Comparison of ENCODE assay signal across 20 cellular contexts in genomic region chr19:33362508-33363228, GRCh38. TPM values are rescaled to one million over a fixed set of nuclear protein-coding genes. Genes with fewer than 3 reads are reported as not detected.
DNase-seq lines count a peak whose midpoint lies in the region; ATAC-seq, FAIRE-seq and TF ChIP-seq lines count a peak whose summit lies in the region.
"Had no signal": no experiment of that assay in that cellular context is flagged by ENCODE, and none has a peak within 500 bp of the region (broad histone marks: within the 10 kb centered on the region; RNA-seq: fewer than 3 reads in every experiment).

No MANE protein-coding gene starts in this region.

- no peak for FAIRE-seq in HepG2 (lab: Jason Lieb, UNC)
- FAIRE-seq: A204.1, D721Med, G401.6, GM12891, GM19239 had no signal

- no peak overlapping the region for H2AFZ ChIP-seq in HepG2 (ENCODE audit: low read length)

- no peaks in the 10 kb centered on the region for H3K9me3 ChIP-seq in HepG2 (ENCODE audit: low read length)
- no peaks in the 10 kb centered on the region for H3K9me3 ChIP-seq in right lobe of liver
- no peaks in the 10 kb centered on the region for H3K9me3 ChIP-seq in HEK293 (ENCODE audit: control insufficient read depth, insufficient read depth, low read depth, low read length)
- H3K9me3 ChIP-seq: BLaER1 treated with 17β-estradiol and CSF1 and Interleukin-3, amounts not matched to agents 10 nM and 100 nM; Caco-2 had no signal

- H3K27ac ChIP-seq in HepG2 (ENCODE audit: extremely low read length, insufficient read depth, low read length): no peak overlapping the region
- no peak overlapping the region for H3K27ac ChIP-seq in right lobe of liver
- no peak overlapping the region for H3K27ac ChIP-seq in HEK293 (ENCODE audit: extremely low read depth, low read depth, low read length)
- H3K27ac ChIP-seq: BLaER1 treated with 17β-estradiol and CSF1 and Interleukin-3, amounts not matched to agents 10 nM and 100 nM; C4-2B had no signal

- BruUV-seq in HepG2 (replicated peaks; lab: Mats Ljungman, UMichigan): no TSS peak

- no peak for TF ChIP-seq RAD21 in HepG2 (CRISPR knock-in tag; IDR thresholded peaks at IDR 0.05)

- ATAC-seq in HepG2 (no peak), right lobe of liver (no peak), Right ventricle myocardium inferior (no peak)
- ATAC-seq: CD8-positive, alpha-beta T cell had no signal

- no peak overlapping the region for H3K4me2 ChIP-seq in HepG2 (ENCODE audit: low read depth, low read length)
- H3K4me2 ChIP-seq: BLaER1 treated with 17β-estradiol and CSF1 and Interleukin-3, amounts not matched to agents 10 nM and 100 nM had no signal

- H3K4me1 ChIP-seq in HepG2 (ENCODE audit: insufficient read depth, low read length): peaks cover 11% of the 10 kb centered on the region
- H3K4me1 ChIP-seq in right lobe of liver: no peaks in the 10 kb centered on the region
- no peaks in the 10 kb centered on the region for H3K4me1 ChIP-seq in HEK293 (ENCODE audit: control insufficient read depth, insufficient read depth, low read length)
- H3K4me1 ChIP-seq: BLaER1 treated with 17β-estradiol and CSF1 and Interleukin-3, amounts not matched to agents 10 nM and 100 nM had no signal

- TF ChIP-seq EP300 in HepG2 (IDR thresholded peaks at IDR 0.05; ENCODE audit: low read depth in 2 of 2, low read length in 2 of 2) (no peak), HepG2 (CRISPR knock-in tag; IDR thresholded peaks at IDR 0.05; ENCODE audit: borderline replicate concordance) (no peak)

- H4K20me1 ChIP-seq in HepG2 (ENCODE audit: insufficient read depth, low read length): no peaks in the 10 kb centered on the region
- H4K20me1 ChIP-seq: BLaER1 treated with 17β-estradiol and CSF1 and Interleukin-3, amounts not matched to agents 10 nM and 100 nM had no signal

- TF ChIP-seq POLR2A in HepG2 (IDR thresholded peaks at IDR 0.05; ENCODE audit: insufficient read depth in 1 of 2, low read depth in 2 of 2, low read length in 2 of 2) (no peak), right lobe of liver (IDR thresholded peaks at IDR 0.05) (no peak)

- no peak for TF ChIP-seq CTCF in HepG2 (CRISPR knock-in tag; IDR thresholded peaks at IDR 0.05)
- TF ChIP-seq CTCF in right lobe of liver (IDR thresholded peaks at IDR 0.05): no peak
- TF ChIP-seq CTCF in HEK293 (tag by site-specific recombination; IDR thresholded peaks at IDR 0.05): no peak

- H3K9ac ChIP-seq in HepG2 (ENCODE audit: insufficient read depth, low read depth, low read length): no peak overlapping the region
- H3K9ac ChIP-seq: BLaER1 treated with 17β-estradiol and CSF1 and Interleukin-3, amounts not matched to agents 10 nM and 100 nM had no signal

- POLR2A ChIA-PET in HepG2 (lab: Yijun Ruan, JAX): no interaction called here
- POLR2A ChIA-PET in HEK293 (lab: Yijun Ruan, JAX): interaction anchor here (1.4 to 2.5 kb wide), 2 partner anchors 11 to 59 kb away, joined by 4 to 9 read pairs; partner anchors contain the start of gene CEBPG

- no peak for DNase-seq in HepG2 (ENCODE audit: low spot score)
- no peak for DNase-seq in right lobe of liver
- no peak for DNase-seq in activated CD8-positive, alpha-beta memory T cell treated with anti-CD3 and anti-CD28 coated beads, Interleukin-2, amount 50 U/mL, for 48 hours
- no peak for DNase-seq in Right ventricle myocardium inferior (ENCODE audit: missing footprints)
- DNase-seq: 8988T; AML-193; Caco-2; Calu3; CD4-positive, alpha-beta T cell; CD8-positive, alpha-beta T cell; DMS79 treated with DMSO at 0.1 percent for 48 hours; GF-D8 had no signal

- 33% methylated on average over 3 of the region's 6 CpGs for WGBS in HepG2 (ENCODE audit: low lambda C conversion rate)
- WGBS in right lobe of liver (ENCODE audit: insufficient coverage, low coverage, low lambda C conversion rate, missing lambda C conversion rate): 60% methylated on average over 1 of the region's 6 CpGs

- CTCF ChIA-PET in HepG2 (lab: Yijun Ruan, JAX; ENCODE audit: low intra/inter-chr PET ratio, low total read pairs) (no interaction called here), HEK293 (lab: Yijun Ruan, JAX) (interaction anchor here (1.1 to 1.7 kb wide), 4 partner anchors 12 to 408 kb away, joined by 3 to 4 read pairs (median 4); no protein-coding TSS in a partner anchor)

- H3K36me3 ChIP-seq in HepG2 (replicated peaks in 1 of 2; ENCODE audit: control insufficient read depth in 1 of 2, insufficient read depth in 2 of 2, low read length in 2 of 2): no peaks in the 10 kb centered on the region
- no peaks in the 10 kb centered on the region for H3K36me3 ChIP-seq in right lobe of liver
- H3K36me3 ChIP-seq in HEK293 (ENCODE audit: control insufficient read depth in 2 of 2, insufficient read depth in 1 of 2, low read length in 2 of 2): no peaks in the 10 kb centered on the region
- H3K36me3 ChIP-seq: BLaER1 treated with 17β-estradiol and CSF1 and Interleukin-3, amounts not matched to agents 10 nM and 100 nM had no signal

- H3K27me3 ChIP-seq in HepG2 (ENCODE audit: control insufficient read depth in 1 of 2, insufficient read depth in 2 of 2, low read length in 2 of 2): peaks cover 0 to 8% of the 10 kb centered on the region in 2 experiments; a peak in 1 of 5 replicates
- H3K27me3 ChIP-seq in right lobe of liver: no peaks in the 10 kb centered on the region
- H3K27me3 ChIP-seq: BLaER1 treated with 17β-estradiol and CSF1 and Interleukin-3, amounts not matched to agents 10 nM and 100 nM had no signal

- intact Hi-C loops in HepG2 (cut with micrococcal nuclease; ENCODE audit: unreplicated experiment) (no loop called here), right lobe of liver (cut with DNase I) (no loop called here), Right ventricle myocardium inferior (cut with DNase I) (no loop called here)

- H3K4me3 ChIP-seq in HepG2 (replicated peaks in 1 of 3; ENCODE audit: insufficient read depth in 1 of 3, low read depth in 2 of 3, low read length in 3 of 3) (no peak overlapping the region), right lobe of liver (no peak overlapping the region), HEK293 (ENCODE audit: low read depth, low read length) (no peak overlapping the region)
- H3K4me3 ChIP-seq: BLaER1 treated with 17β-estradiol and CSF1 and Interleukin-3, amounts not matched to agents 10 nM and 100 nM had no signal

- in situ Hi-C loops in HepG2 (cut with HindIII; ENCODE audit: extremely low pct_ligation_motif_present, low pct_unique_long_range_greater_than_20kb): no loop called here

- no peaks in the 10 kb centered on the region for H3K79me2 ChIP-seq in HepG2 (ENCODE audit: insufficient read depth, low read length)

TF ChIP-seq in HepG2, 621 proteins besides CTCF, POLR2A, EP300 and RAD21:
- peak; percentile 13; the same call in 1 of the 2 replicates for TF ChIP-seq CEBPB (IDR thresholded peaks at IDR 0.05; ENCODE audit: borderline replicate concordance, low read depth, low read length)
- no peak for TF ChIP-seq ZKSCAN8 (CRISPR knock-in tag; IDR thresholded peaks at IDR 0.05; ENCODE audit: borderline replicate concordance)
TF ChIP-seq in HepG2: peak in this region for 1.

TF ChIP-seq in HEK293, 187 proteins besides CTCF, POLR2A, EP300 and RAD21:
- TF ChIP-seq ZNF521 (tag by site-specific recombination; IDR thresholded peaks at IDR 0.05): no peak
- peak; percentile 95 for TF ChIP-seq SCRT2 (tag by site-specific recombination; IDR thresholded peaks at IDR 0.05)
- no peak for TF ChIP-seq ZNF138 (tag by site-specific recombination; IDR thresholded peaks at IDR 0.05; ENCODE audit: borderline replicate concordance)
- TF ChIP-seq SCRT1 (tag by site-specific recombination; IDR thresholded peaks at IDR 0.05; ENCODE audit: borderline replicate concordance): peak; percentile 94

RNA-seq across cellular contexts. Expression of gene CEBPG, which starts 10.8 kb away (rescaled TPM):
- total RNA-seq in HepG2 (2016; rRNA removed; fragmentation: Illumina TruSeq; extraction: Trizol): 34.3 and 49.8 TPM in 2 replicates
- 13.2 and 14.7 TPM in 2 replicates for total RNA-seq in HepG2 (2016; cell fraction: cytosol; rRNA removed; fragmentation: Illumina TruSeq; extraction: Trizol; ENCODE audit: low read depth)
- 35.7 and 49.1 TPM in 2 replicates for total RNA-seq in HepG2 (2016; cell fraction: insoluble cytoplasmic fraction; rRNA removed; fragmentation: Illumina TruSeq; extraction: Trizol)
- 37.6 and 38.8 TPM in 2 replicates for total RNA-seq in HepG2 (2016; cell fraction: membrane; rRNA removed; fragmentation: Illumina TruSeq; extraction: Trizol)
- 24.5 and 24.7 TPM in 2 replicates for total RNA-seq in HepG2 (2016; cell fraction: nucleus; rRNA removed; fragmentation: Illumina TruSeq; extraction: Trizol)
- polyA plus RNA-seq in HepG2 (2011; rRNA removed): 25.7 and 26.6 TPM in 2 replicates
- polyA plus RNA-seq in HepG2 (2011; cell fraction: cytosol; rRNA removed): 16.9 and 25.6 TPM in 2 replicates
- 11.7 and 17.0 TPM in 2 replicates for polyA plus RNA-seq in HepG2 (2011; cell fraction: nucleus; rRNA removed)
- 34.2 and 46.3 TPM in 2 replicates for polyA plus RNA-seq in HepG2 (2012)
- polyA plus RNA-seq in HepG2 (2016; cell fraction: cytosol; fragmentation: Illumina TruSeq; extraction: Trizol; ENCODE audit: low read depth): 13.2 and 15.5 TPM in 2 replicates
- 44.3 and 47.4 TPM in 2 replicates for polyA plus RNA-seq in HepG2 (2016; cell fraction: insoluble cytoplasmic fraction; fragmentation: Illumina TruSeq; extraction: Trizol; ENCODE audit: low read depth)
- 25.6 and 28.0 TPM in 2 replicates for polyA plus RNA-seq in HepG2 (2016; cell fraction: membrane; fragmentation: Illumina TruSeq; extraction: Trizol; ENCODE audit: low read depth)
- polyA plus RNA-seq in HepG2 (2016; cell fraction: nucleus; fragmentation: Illumina TruSeq; extraction: Trizol; ENCODE audit: insufficient read depth, low read depth): 30.5 and 35.3 TPM in 2 replicates
- 14.6 and 15.2 TPM in 2 replicates for polyA minus RNA-seq in HepG2 (2011; rRNA and poly(A)+ RNA removed; ENCODE audit: low replicate concordance)
- 18.9 and 25.7 TPM in 2 replicates for polyA minus RNA-seq in HepG2 (2011; cell fraction: cytosol; rRNA and poly(A)+ RNA removed)
- 26.3 and 34.8 TPM in 2 replicates for polyA minus RNA-seq in HepG2 (2011; cell fraction: nucleus; rRNA and poly(A)+ RNA removed)
- 10 to 100 TPM; 15.0 to 32.3 (median 27.1) TPM for total RNA-seq in right lobe of liver
- total RNA-seq in Right ventricle myocardium inferior: 17.5 TPM
